Comparison of ENCODE assay signal across 15 cellular contexts in genomic region chr4:55617587-55618197, GRCh38. TPM values are rescaled to one million over a fixed set of nuclear protein-coding genes. Genes with fewer than 3 reads are reported as not detected.
DNase-seq lines count a peak whose midpoint lies in the region; ATAC-seq, FAIRE-seq and TF ChIP-seq lines count a peak whose summit lies in the region.
"Had no signal": no experiment of that assay in that cellular context is flagged by ENCODE, and none has a peak within 500 bp of the region (broad histone marks: within the 10 kb centered on the region; RNA-seq: fewer than 3 reads in every experiment).

No MANE protein-coding gene starts in this region.

- H3K4me3 ChIP-seq in gastroesophageal sphincter = no peak overlapping the region
- no peak overlapping the region for H3K4me3 ChIP-seq in suprapubic skin
- H3K4me3 ChIP-seq: right lobe of liver had no signal

- TF ChIP-seq POLR2A in GM12891 (IDR thresholded peaks at IDR 0.05; ENCODE audit: low read depth, low read length) = no peak
- TF ChIP-seq POLR2A in gastroesophageal sphincter (IDR thresholded peaks at IDR 0.05) = no peak
- TF ChIP-seq POLR2A in suprapubic skin (IDR thresholded peaks at IDR 0.05) = no peak

- no peaks in the 10 kb centered on the region for H3K9me3 Mint-ChIP-seq in endothelial cell (ENCODE audit: unreplicated experiment)

- H3K27ac ChIP-seq in gastroesophageal sphincter (no peak overlapping the region), suprapubic skin (no peak overlapping the region)
- H3K27ac ChIP-seq: right lobe of liver had no signal

- 82 to 90% methylated on average over 1 of the region's 1 CpG for WGBS in gastroesophageal sphincter (ENCODE audit: low coverage in 1 of 2), 2 donors
- WGBS in suprapubic skin = 89% methylated on average over 1 of the region's 1 CpG

- no peak for FAIRE-seq in GM12891 (lab: Jason Lieb, UNC)
- FAIRE-seq: TTC549 had no signal

- no peaks in the 10 kb centered on the region for H3K4me1 Mint-ChIP-seq in endothelial cell (ENCODE audit: unreplicated experiment)

- H3K9me3 ChIP-seq in gastroesophageal sphincter (no peaks in the 10 kb centered on the region), suprapubic skin (no peaks in the 10 kb centered on the region)
- H3K9me3 ChIP-seq: right lobe of liver had no signal

- no peaks in the 10 kb centered on the region for H3K36me3 ChIP-seq in gastroesophageal sphincter
- no peaks in the 10 kb centered on the region for H3K36me3 ChIP-seq in suprapubic skin
- H3K36me3 ChIP-seq: right lobe of liver had no signal

- TF ChIP-seq CTCF in gastroesophageal sphincter (IDR thresholded peaks at IDR 0.05) = no peak
- no peak for TF ChIP-seq CTCF in suprapubic skin (IDR thresholded peaks at IDR 0.05)
- no peak for TF ChIP-seq CTCF in endothelial cell (IDR thresholded peaks at IDR 0.05; ENCODE audit: unreplicated experiment)

- no peaks in the 10 kb centered on the region for H3K36me3 Mint-ChIP-seq in endothelial cell (ENCODE audit: low read depth, unreplicated experiment)

- DNase-seq in GM12891 (ENCODE audit: insufficient read length, low spot score) (peak; percentile 39), GM19238 (ENCODE audit: insufficient read length, low spot score) (peak; percentile 9), suprapubic skin (ENCODE audit: low spot score in 2 of 2) (no peak), amniotic stem cell (lab: John Stamatoyannopoulos, UW) (no peak), endothelial cell (ENCODE audit: low spot score) (no peak)
- DNase-seq: activated T-cell treated with anti-CD3 and anti-CD28 coated beads, Interleukin-2, amount 50 U/mL, for 1 hour; DMS79 treated with DMSO at 0.1 percent for 48 hours; NCI-H226; right lobe of liver had no signal

- peak; percentile 89 for ATAC-seq in HG02571 (IDR thresholded peaks at IDR 0.05; ENCODE audit: unreplicated experiment)
- peak; percentile 99 for ATAC-seq in HG03280 (IDR thresholded peaks at IDR 0.05; ENCODE audit: unreplicated experiment)
- ATAC-seq in gastroesophageal sphincter = no peak
- ATAC-seq: HCT116, right lobe of liver had no signal

- TF ChIP-seq EP300 in gastroesophageal sphincter (IDR thresholded peaks at IDR 0.05) = no peak
- no peak for TF ChIP-seq EP300 in suprapubic skin (IDR thresholded peaks at IDR 0.05)

- no peak overlapping the region for H3K4me3 Mint-ChIP-seq in endothelial cell (ENCODE audit: unreplicated experiment)

- H3K27me3 Mint-ChIP-seq in endothelial cell (ENCODE audit: unreplicated experiment) = peaks cover 1% of the 10 kb centered on the region

- H3K27me3 ChIP-seq in gastroesophageal sphincter (no peaks in the 10 kb centered on the region), suprapubic skin (no peaks in the 10 kb centered on the region)
- H3K27me3 ChIP-seq: right lobe of liver had no signal

- H3K27ac Mint-ChIP-seq in endothelial cell (ENCODE audit: unreplicated experiment) = no peak overlapping the region

- H3K4me1 ChIP-seq in gastroesophageal sphincter (no peaks in the 10 kb centered on the region), suprapubic skin (no peaks in the 10 kb centered on the region)
- H3K4me1 ChIP-seq: right lobe of liver had no signal

TF ChIP-seq in GM12891, 5 proteins besides CTCF, POLR2A, EP300 and RAD21:
- TF ChIP-seq POU2F2 (IDR thresholded peaks at IDR 0.05; ENCODE audit: low read depth, low read length) = no peak
- no peak for TF ChIP-seq POLR2AphosphoS5 (IDR thresholded peaks at IDR 0.05; ENCODE audit: low read depth, low read length)
- no peak for TF ChIP-seq PAX5 (IDR thresholded peaks at IDR 0.05; ENCODE audit: insufficient read depth, low read length, severe bottlenecking)
- 0 out of 2 replicates have a peak, but pooled peaks have one; percentile 11 for TF ChIP-seq SPI1 (IDR thresholded peaks at IDR 0.05; ENCODE audit: low read depth, low read length)

RNA-seq across cellular contexts. Expression of gene NMU, which starts 18.4 kb away (rescaled TPM):
- not detected for polyA plus RNA-seq in GM12891 (2012; ENCODE audit: low read depth, missing spikeins)
- total RNA-seq in gastroesophageal sphincter = 1 to 10 TPM in 1 of 4 donors, not detected in 3; 1.6 TPM
- 10 to 100 TPM; 16.3 to 54.7 (median 36.7) TPM for total RNA-seq in suprapubic skin
- total RNA-seq in endothelial cell (ENCODE audit: unreplicated experiment) = 6.3 TPM
- total RNA-seq: right lobe of liver had no signal

RNA-seq across cellular contexts. Expression of gene PDCL2, which starts 25.6 kb away (rescaled TPM):
- polyA plus RNA-seq in GM12891 (2012; ENCODE audit: low read depth, missing spikeins) = not detected
- total RNA-seq in gastroesophageal sphincter = not detected
- not detected for total RNA-seq in suprapubic skin
- not detected for total RNA-seq in endothelial cell (ENCODE audit: unreplicated experiment)
- total RNA-seq: epithelial cell of proximal tubule, right lobe of liver had no signal

Comparison
In these comparisons a context has a peak if more than half of its experiments do, and no peak if none do; other contexts are left out.
1. DNase-seq: peak in GM12891 (single experiment) and GM19238 (single experiment); none in suprapubic skin (0 of 2), amniotic stem cell (single experiment) and endothelial cell (single experiment).